Comparison of ENCODE assay signal across 10 cellular contexts in genomic region chr5:78569441-78569840, GRCh38.
DNase-seq lines count a peak whose midpoint lies in the region; ATAC-seq and TF ChIP-seq lines count a peak whose summit lies in the region.
"Had no signal": no experiment of that assay in that cellular context is flagged by ENCODE, and none has a peak within 500 bp of the region (broad histone marks: within the 10 kb centered on the region; RNA-seq: fewer than 3 reads in every experiment).

No MANE protein-coding gene starts in this region.

- H3K36me3 ChIP-seq in prostate gland, result no peaks in the 10 kb centered on the region
- H3K36me3 ChIP-seq: Peyer's patch had no signal

- no peaks in the 10 kb centered on the region for H3K27me3 ChIP-seq in prostate gland (replicated peaks; ENCODE audit: insufficient read depth)
- H3K27me3 ChIP-seq: Peyer's patch had no signal

- H3K9me3 Mint-ChIP-seq in activated naive CD8-positive, alpha-beta T cell treated with anti-CD3 and anti-CD28 coated beads, Interleukin-2, amount 50 U/mL, for 24 hours, result no peaks in the 10 kb centered on the region

- no peak for TF ChIP-seq CTCF in fibroblast of pulmonary artery (IDR thresholded peaks at IDR 0.05; ENCODE audit: low read length, missing control alignments)
- TF ChIP-seq CTCF in prostate gland (IDR thresholded peaks at IDR 0.05), result no peak

- H3K36me3 Mint-ChIP-seq in activated naive CD8-positive, alpha-beta T cell treated with anti-CD3 and anti-CD28 coated beads, Interleukin-2, amount 50 U/mL, for 24 hours (ENCODE audit: low read depth), result no peaks in the 10 kb centered on the region

- H3K4me3 ChIP-seq in fibroblast of pulmonary artery (replicated peaks; ENCODE audit: low read depth, low read length), result no peak overlapping the region
- H3K4me3 ChIP-seq in prostate gland, result no peak overlapping the region
- H3K4me3 ChIP-seq: Peyer's patch had no signal

- ATAC-seq in activated naive CD8-positive, alpha-beta T cell treated with anti-CD3 and anti-CD28 coated beads, Interleukin-2, amount 50 U/mL, for 24 hours, result no peak
- no peak for ATAC-seq in GM19463 (IDR thresholded peaks at IDR 0.05; ENCODE audit: unreplicated experiment)

- no peak overlapping the region for H3K27ac Mint-ChIP-seq in activated naive CD8-positive, alpha-beta T cell treated with anti-CD3 and anti-CD28 coated beads, Interleukin-2, amount 50 U/mL, for 24 hours

- no peaks in the 10 kb centered on the region for H3K9me3 ChIP-seq in prostate gland
- H3K9me3 ChIP-seq: Peyer's patch had no signal

- H3K27ac ChIP-seq in prostate gland, result no peak overlapping the region

- CTCF ChIA-PET in HEK293T (lab: Yijun Ruan, JAX), result no interaction called here

- POLR2A ChIA-PET in HEK293T (lab: Yijun Ruan, JAX), result interaction anchor here (0.9 kb wide), 1 partner anchor 28 kb away, joined by 3 read pairs; no protein-coding TSS in a partner anchor

- intact Hi-C loops in prostate gland (cut with DNase I), result no loop called here

- H3K4me1 ChIP-seq in prostate gland (replicated peaks), result no peaks in the 10 kb centered on the region

- DNase-seq in HEK293T (ENCODE audit: extremely low spot score) (peak; percentile 47), NCI-H774 (lab: John Stamatoyannopoulos, UW) (peak; percentile 12), fibroblast of pulmonary artery (ENCODE audit: low read depth) (peak; percentile 89), prostate gland (ENCODE audit: low spot score) (peak; percentile 55), globus pallidus (ENCODE audit: low spot score) (no peak)
- DNase-seq in activated naive CD8-positive, alpha-beta T cell treated with anti-CD3 and anti-CD28 coated beads, Interleukin-2, amount 50 U/mL, for 24 hours, result no peak
- no peak for DNase-seq in stimulated activated CD4-positive, alpha-beta T cell treated with anti-CD3 and anti-CD28 coated beads, Interleukin-2, amount 100 ng/mL, for 24 hours
- DNase-seq: activated gamma-delta T cell, Peyer's patch had no signal

- no peak overlapping the region for H3K4me3 Mint-ChIP-seq in activated naive CD8-positive, alpha-beta T cell treated with anti-CD3 and anti-CD28 coated beads, Interleukin-2, amount 50 U/mL, for 24 hours

- 19% methylated on average over 10 of the region's 10 CpGs for WGBS in prostate gland

- H3K27me3 Mint-ChIP-seq in activated naive CD8-positive, alpha-beta T cell treated with anti-CD3 and anti-CD28 coated beads, Interleukin-2, amount 50 U/mL, for 24 hours, result peaks cover 2% of the 10 kb centered on the region

- H3K4me1 Mint-ChIP-seq in activated naive CD8-positive, alpha-beta T cell treated with anti-CD3 and anti-CD28 coated beads, Interleukin-2, amount 50 U/mL, for 24 hours, result peaks cover 16% of the 10 kb centered on the region

- TF ChIP-seq POLR2A in prostate gland (IDR thresholded peaks at IDR 0.05), result no peak

TF ChIP-seq in HEK293T, 16 proteins besides CTCF, POLR2A, EP300 and RAD21:
- TF ChIP-seq PKNOX1 (IDR thresholded peaks at IDR 0.05), result peak; percentile 79
- no peak for TF ChIP-seq SP1 (IDR thresholded peaks at IDR 0.05)

Comparison
In these comparisons a context has a peak if more than half of its experiments do, and no peak if none do; other contexts are left out.
1. DNase-seq: peak in HEK293T (single experiment), NCI-H774 (single experiment), fibroblast of pulmonary artery (single experiment) and prostate gland (single experiment); none in activated naive CD8-positive, alpha-beta T cell treated with anti-CD3 and anti-CD28 coated beads, Interleukin-2, amount 50 U/mL, for 24 hours (single experiment), stimulated activated CD4-positive, alpha-beta T cell treated with anti-CD3 and anti-CD28 coated beads, Interleukin-2, amount 100 ng/mL, for 24 hours (0 of 2) and globus pallidus (single experiment).